In genomic region chr3:38404286-38404685, GRCh38 we compare ENCODE assay signal across 13 cellular contexts. TPM values are rescaled to one million over a fixed set of nuclear protein-coding genes. Genes with fewer than 3 reads are reported as not detected.
DNase-seq lines count a peak whose midpoint lies in the region; ATAC-seq, FAIRE-seq and TF ChIP-seq lines count a peak whose summit lies in the region.
"Had no signal": no experiment of that assay in that cellular context is flagged by ENCODE, and none has a peak within 500 bp of the region (broad histone marks: within the 10 kb centered on the region; RNA-seq: fewer than 3 reads in every experiment).

No MANE protein-coding gene starts in this region.

- no peak for TF ChIP-seq EP300 in upper lobe of left lung (IDR thresholded peaks at IDR 0.05)

- no peak for FAIRE-seq in astrocyte (lab: Jason Lieb, UNC)
- FAIRE-seq: keratinocyte had no signal

- TF ChIP-seq CTCF in HFF-Myc (IDR thresholded peaks at IDR 0.05; ENCODE audit: low read depth, low read length, missing control alignments) (no peak), astrocyte (IDR thresholded peaks at IDR 0.05; ENCODE audit: insufficient read depth, low read depth, low read length) (no peak), upper lobe of left lung (IDR thresholded peaks at IDR 0.05) (no peak), dorsolateral prefrontal cortex (IDR thresholded peaks at IDR 0.05 in 54 of 56, conservative IDR thresholded peaks at IDR 0.05 in 2 of 56; ENCODE audit: low read depth in 1 of 56, partially characterized antibody in 56 of 56) (no peak)

- H3K4me3 Mint-ChIP-seq in astrocyte (ENCODE audit: unreplicated experiment), result no peak overlapping the region
- H3K4me3 Mint-ChIP-seq: neural crest cell had no signal

- no peaks in the 10 kb centered on the region for H3K4me1 Mint-ChIP-seq in astrocyte (ENCODE audit: low read depth, unreplicated experiment)
- H3K4me1 Mint-ChIP-seq: neural crest cell had no signal

- H3K9me3 ChIP-seq in astrocyte (ENCODE audit: insufficient read depth, low read depth, low read length), result no peaks in the 10 kb centered on the region
- H3K9me3 ChIP-seq in upper lobe of left lung, result no peaks in the 10 kb centered on the region
- H3K9me3 ChIP-seq: ascending aorta had no signal

- ATAC-seq in left ventricle myocardium superior (peak; percentile 98), upper lobe of left lung (ENCODE audit: low FRiP score in 2 of 2) (peak; percentile 67 to 94), GM19452 (IDR thresholded peaks at IDR 0.05; ENCODE audit: unreplicated experiment) (no peak)

- peak; percentile 3 for DNase-seq in HFF-Myc (ENCODE audit: extremely low read depth, low read depth)
- peak; percentile 44 for DNase-seq in astrocyte (ENCODE audit: low read depth)
- DNase-seq in left ventricle myocardium superior, result peak; percentile 63
- DNase-seq in upper lobe of left lung, result peak in 1 of 2 donors; percentile 48
- DNase-seq in dorsolateral prefrontal cortex, result no peak
- DNase-seq in dermis blood vessel endothelial cell, result no peak
- DNase-seq: DMS53, NCI-H2029, T-helper 9 cell had no signal

- no peak overlapping the region for H3K27ac Mint-ChIP-seq in astrocyte (ENCODE audit: unreplicated experiment)

- H3K27me3 Mint-ChIP-seq in astrocyte (ENCODE audit: low read depth, unreplicated experiment), result no peaks in the 10 kb centered on the region

- no peak overlapping the region for H2AFZ ChIP-seq in astrocyte (ENCODE audit: low read depth, low read length)

- H3K4me1 ChIP-seq in astrocyte (ENCODE audit: insufficient read depth, low read length) (no peaks in the 10 kb centered on the region), upper lobe of left lung (no peaks in the 10 kb centered on the region)
- H3K4me1 ChIP-seq: ascending aorta had no signal

- H3K9ac ChIP-seq in astrocyte (ENCODE audit: low read length), result no peak overlapping the region

- TF ChIP-seq POLR2A in upper lobe of left lung (IDR thresholded peaks at IDR 0.05), result no peak

- H3K79me2 ChIP-seq in astrocyte (ENCODE audit: insufficient read depth, low read length), result no peaks in the 10 kb centered on the region

- H3K36me3 ChIP-seq in astrocyte (ENCODE audit: insufficient read depth, low read length), result peaks cover 7% of the 10 kb centered on the region
- H3K36me3 ChIP-seq in upper lobe of left lung, result peaks cover 0 to 12% (median 4%) of the 10 kb centered on the region in 4 donors

- no peak overlapping the region for H3K4me2 ChIP-seq in astrocyte (ENCODE audit: low read length)

- peaks cover 35% of the 10 kb centered on the region for H3K36me3 Mint-ChIP-seq in astrocyte (ENCODE audit: low read depth, unreplicated experiment)

- intact Hi-C loops in left ventricle myocardium superior (cut with micrococcal nuclease), result no loop called here
- intact Hi-C loops in dorsolateral prefrontal cortex (cut with DNase I), result no loop called here

- H3K9me3 Mint-ChIP-seq in astrocyte (ENCODE audit: unreplicated experiment), result peaks cover 11% of the 10 kb centered on the region
- H3K9me3 Mint-ChIP-seq: neural crest cell had no signal

- no peaks in the 10 kb centered on the region for H4K20me1 ChIP-seq in astrocyte (ENCODE audit: insufficient read depth, low read length)

- H3K27me3 ChIP-seq in astrocyte (ENCODE audit: insufficient read depth, low read length) (no peaks in the 10 kb centered on the region), upper lobe of left lung (no peaks in the 10 kb centered on the region), dorsolateral prefrontal cortex (no peaks in the 10 kb centered on the region)
- H3K27me3 ChIP-seq: ascending aorta had no signal

- H3K27ac ChIP-seq in astrocyte (ENCODE audit: low read depth, low read length) (no peak overlapping the region), upper lobe of left lung (no peak overlapping the region), dorsolateral prefrontal cortex (no peak overlapping the region)
- H3K27ac ChIP-seq: ascending aorta had no signal

- H3K4me3 ChIP-seq in HFF-Myc (replicated peaks; ENCODE audit: low read depth, low read length), result no peak overlapping the region
- no peak overlapping the region for H3K4me3 ChIP-seq in astrocyte (ENCODE audit: insufficient read depth, low read depth, low read length)
- H3K4me3 ChIP-seq in upper lobe of left lung, result no peak overlapping the region
- no peak overlapping the region for H3K4me3 ChIP-seq in dorsolateral prefrontal cortex
- H3K4me3 ChIP-seq: ascending aorta had no signal

- WGBS in upper lobe of left lung, 2 donors, result 71 to 78% methylated on average over 5 of the region's 5 CpGs

RNA-seq across cellular contexts. Expression of gene ACVR2B, which starts 49.4 kb away (rescaled TPM):
- total RNA-seq in astrocyte, result 12.7 and 14.7 TPM in 2 replicates
- total RNA-seq in left ventricle myocardium superior, result 4.7 TPM
- total RNA-seq in upper lobe of left lung, result 1 to 10 TPM; 4.1 to 9.4 (median 8.0) TPM
- 10 to 100 TPM; 10.4 to 24.2 (median 15.9) TPM for total RNA-seq in dorsolateral prefrontal cortex
- 4.2 and 7.3 TPM in 2 replicates for total RNA-seq in dermis blood vessel endothelial cell

RNA-seq across cellular contexts. Expression of gene XYLB, which starts 57.7 kb away (rescaled TPM):
- total RNA-seq in astrocyte (1.4 and 2.3 TPM in 2 replicates), left ventricle myocardium superior (0.45 TPM), upper lobe of left lung (1 to 10 TPM; 1.3 to 7.3 (median 4.6) TPM), dorsolateral prefrontal cortex (10 to 100 TPM in 92 of 120 experiments, 1 to 10 TPM in 28; 5.9 to 20.9 (median 12.0) TPM), dermis blood vessel endothelial cell (1.7 and 2.1 TPM in 2 replicates)

Comparison
In these comparisons a context has a peak if more than half of its experiments do, and no peak if none do; other contexts are left out.
1. DNase-seq: peak in HFF-Myc (single experiment), astrocyte (single experiment) and left ventricle myocardium superior (single experiment); none in dorsolateral prefrontal cortex (0 of 10) and dermis blood vessel endothelial cell (single experiment).